Comparison of ENCODE assay signal across 1 cellular context in the genomic region with DNA sequence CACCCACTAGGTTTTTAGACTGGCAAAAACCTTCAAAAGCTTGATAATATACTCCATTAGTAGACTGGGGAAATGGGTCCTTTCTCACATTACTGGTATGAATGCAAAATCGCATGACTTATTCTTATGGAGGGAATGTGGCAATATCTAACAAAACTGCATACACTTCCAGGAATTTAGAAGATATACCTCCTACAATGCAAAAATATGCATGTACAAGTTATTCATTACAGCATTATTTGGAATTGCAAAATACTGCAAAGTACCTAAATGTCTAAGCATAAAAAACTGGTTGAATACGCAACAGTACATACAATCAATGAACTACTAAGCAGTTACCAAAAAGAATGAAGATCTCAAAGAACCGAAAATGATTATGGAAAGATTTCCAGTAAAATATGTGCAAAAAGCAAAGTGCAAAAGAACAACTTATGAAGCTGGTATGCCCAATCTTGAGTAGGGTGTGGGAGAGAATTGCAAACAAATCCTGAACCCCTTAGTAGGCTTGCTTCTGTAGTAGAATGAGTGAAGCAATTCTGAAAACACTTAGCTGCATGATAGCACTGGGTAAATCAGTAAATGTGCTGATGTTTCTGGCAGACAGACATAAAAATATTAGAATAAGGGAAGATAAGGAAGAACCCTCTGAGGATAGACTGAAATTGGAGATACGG.
A peak's percentile ranks its signal among the peaks of the same experiment; 100 is the strongest.
TF ChIP-seq lines count a peak whose summit lies in the region.

No MANE protein-coding gene starts in this region.

TF ChIP-seq in A549, 52 proteins besides CTCF, POLR2A, EP300 and RAD21:
- TF ChIP-seq RCOR1 (IDR thresholded peaks at IDR 0.05; ENCODE audit: low read depth, low read length) (no peak), CBX2 (IDR thresholded peaks at IDR 0.05; ENCODE audit: borderline replicate concordance, low read depth) (no peak), HEYL (CRISPR knock-in tag; IDR thresholded peaks at IDR 0.05) (no peak), KDM5A (IDR thresholded peaks at IDR 0.05) (no peak), RARB (CRISPR knock-in tag; IDR thresholded peaks at IDR 0.05) (peak; percentile 54; the same call in 1 of the 2 replicates), PHF8 (IDR thresholded peaks at IDR 0.05; ENCODE audit: borderline replicate concordance, low read depth) (no peak), MAFK (IDR thresholded peaks at IDR 0.05; ENCODE audit: partially characterized antibody) (peak; percentile 49), REST (IDR thresholded peaks at IDR 0.05) (no peak), ZC3H11A (IDR thresholded peaks at IDR 0.05) (no peak), KDM1A (IDR thresholded peaks at IDR 0.05; ENCODE audit: low read depth) (no peak), EHF (CRISPR knock-in tag; IDR thresholded peaks at IDR 0.05) (no peak), SREBF2 (IDR thresholded peaks at IDR 0.05) (no peak), FOXS1 (CRISPR knock-in tag; IDR thresholded peaks at IDR 0.05) (no peak), TFCP2L1 (CRISPR knock-in tag; IDR thresholded peaks at IDR 0.05) (no peak), NR3C1 (IDR thresholded peaks at IDR 0.05) (no peak), MYC (IDR thresholded peaks at IDR 0.05; ENCODE audit: borderline replicate concordance, low read length) (no peak), SMC3 (IDR thresholded peaks at IDR 0.05) (peak; percentile 25; the same call in 1 of the 3 replicates), HMGXB4 (CRISPR knock-in tag; IDR thresholded peaks at IDR 0.05; ENCODE audit: borderline replicate concordance) (no peak), CHD4 (IDR thresholded peaks at IDR 0.05; ENCODE audit: borderline replicate concordance) (no peak), ATOH8 (CRISPR knock-in tag; IDR thresholded peaks at IDR 0.05; ENCODE audit: low read depth) (no peak), TP53 (CRISPR knock-in tag; IDR thresholded peaks at IDR 0.05) (no peak), GATA3 (IDR thresholded peaks at IDR 0.05; ENCODE audit: borderline replicate concordance) (peak; percentile 86), CEBPB (IDR thresholded peaks at IDR 0.05) (peak; percentile 94 to 96), EHMT2 (IDR thresholded peaks at IDR 0.05; ENCODE audit: low read depth) (no peak), HOXB5 (CRISPR knock-in tag; IDR thresholded peaks at IDR 0.05) (0 out of 2 replicates have a peak, but pooled peaks have one; percentile 52), RFX5 (IDR thresholded peaks at IDR 0.05) (no peak), HDAC2 (IDR thresholded peaks at IDR 0.05) (no peak), HOXA7 (CRISPR knock-in tag; IDR thresholded peaks at IDR 0.05) (0 out of 2 replicates have a peak, but pooled peaks have one; percentile 47), JUNB (IDR thresholded peaks at IDR 0.05) (peak; percentile 50; the same call in 1 of the 2 replicates), HOXB13 (CRISPR knock-in tag; IDR thresholded peaks at IDR 0.05; ENCODE audit: low read depth) (no peak), ESRRA (IDR thresholded peaks at IDR 0.05; ENCODE audit: borderline replicate concordance, low read length) (no peak), NFE2L2 (conservative IDR thresholded peaks at IDR 0.05; ENCODE audit: low read length) (no peak), FOSL2 (IDR thresholded peaks at IDR 0.05) (peak; percentile 9; the same call in 1 of the 2 replicates), FOSL2 (CRISPR knock-in tag; IDR thresholded peaks at IDR 0.05) (peak; percentile 68), ZNF302 (CRISPR knock-in tag; IDR thresholded peaks at IDR 0.05) (no peak), ZSCAN20 (CRISPR knock-in tag; IDR thresholded peaks at IDR 0.05) (no peak), USF2 (IDR thresholded peaks at IDR 0.05) (no peak), RNF2 (IDR thresholded peaks at IDR 0.05; ENCODE audit: borderline replicate concordance, low read depth) (no peak), CBX8 (IDR thresholded peaks at IDR 0.05) (no peak), POLR2AphosphoS2 (conservative IDR thresholded peaks at IDR 0.05; ENCODE audit: low read length) (no peak), JUN (IDR thresholded peaks at IDR 0.05) (peak; percentile 54 to 91; a peak in 4 of 5 replicates), FOSB (CRISPR knock-in tag; IDR thresholded peaks at IDR 0.05) (no peak), BHLHE40 (IDR thresholded peaks at IDR 0.05; ENCODE audit: low read depth, low read length) (no peak), NPAS2 (CRISPR knock-in tag; IDR thresholded peaks at IDR 0.05; ENCODE audit: borderline replicate concordance) (no peak), ZFP36 (IDR thresholded peaks at IDR 0.05; ENCODE audit: borderline replicate concordance, partially characterized antibody) (no peak), CHD2 (IDR thresholded peaks at IDR 0.05; ENCODE audit: low read length, partially characterized antibody) (no peak), PBX3 (IDR thresholded peaks at IDR 0.05) (no peak), MAZ (IDR thresholded peaks at IDR 0.05; ENCODE audit: borderline replicate concordance, low read depth, low read length) (no peak)
- TF ChIP-seq, protein P1, sequence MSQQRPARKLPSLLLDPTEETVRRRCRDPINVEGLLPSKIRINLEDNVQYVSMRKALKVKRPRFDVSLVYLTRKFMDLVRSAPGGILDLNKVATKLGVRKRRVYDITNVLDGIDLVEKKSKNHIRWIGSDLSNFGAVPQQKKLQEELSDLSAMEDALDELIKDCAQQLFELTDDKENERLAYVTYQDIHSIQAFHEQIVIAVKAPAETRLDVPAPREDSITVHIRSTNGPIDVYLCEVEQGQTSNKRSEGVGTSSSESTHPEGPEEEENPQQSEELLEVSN (IDR thresholded peaks at IDR 0.05; ENCODE audit: borderline replicate concordance, low read depth): no peak
- TF ChIP-seq, protein P2, sequence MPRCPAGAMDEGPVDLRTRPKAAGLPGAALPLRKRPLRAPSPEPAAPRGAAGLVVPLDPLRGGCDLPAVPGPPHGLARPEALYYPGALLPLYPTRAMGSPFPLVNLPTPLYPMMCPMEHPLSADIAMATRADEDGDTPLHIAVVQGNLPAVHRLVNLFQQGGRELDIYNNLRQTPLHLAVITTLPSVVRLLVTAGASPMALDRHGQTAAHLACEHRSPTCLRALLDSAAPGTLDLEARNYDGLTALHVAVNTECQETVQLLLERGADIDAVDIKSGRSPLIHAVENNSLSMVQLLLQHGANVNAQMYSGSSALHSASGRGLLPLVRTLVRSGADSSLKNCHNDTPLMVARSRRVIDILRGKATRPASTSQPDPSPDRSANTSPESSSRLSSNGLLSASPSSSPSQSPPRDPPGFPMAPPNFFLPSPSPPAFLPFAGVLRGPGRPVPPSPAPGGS (IDR thresholded peaks at IDR 0.05): no peak
- TF ChIP-seq, protein P3, sequence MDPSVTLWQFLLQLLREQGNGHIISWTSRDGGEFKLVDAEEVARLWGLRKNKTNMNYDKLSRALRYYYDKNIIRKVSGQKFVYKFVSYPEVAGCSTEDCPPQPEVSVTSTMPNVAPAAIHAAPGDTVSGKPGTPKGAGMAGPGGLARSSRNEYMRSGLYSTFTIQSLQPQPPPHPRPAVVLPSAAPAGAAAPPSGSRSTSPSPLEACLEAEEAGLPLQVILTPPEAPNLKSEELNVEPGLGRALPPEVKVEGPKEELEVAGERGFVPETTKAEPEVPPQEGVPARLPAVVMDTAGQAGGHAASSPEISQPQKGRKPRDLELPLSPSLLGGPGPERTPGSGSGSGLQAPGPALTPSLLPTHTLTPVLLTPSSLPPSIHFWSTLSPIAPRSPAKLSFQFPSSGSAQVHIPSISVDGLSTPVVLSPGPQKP (IDR thresholded peaks at IDR 0.05; ENCODE audit: low read depth, low read length): no peak
- TF ChIP-seq, protein P4, sequence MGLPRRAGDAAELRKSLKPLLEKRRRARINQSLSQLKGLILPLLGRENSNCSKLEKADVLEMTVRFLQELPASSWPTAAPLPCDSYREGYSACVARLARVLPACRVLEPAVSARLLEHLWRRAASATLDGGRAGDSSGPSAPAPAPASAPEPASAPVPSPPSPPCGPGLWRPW (IDR thresholded peaks at IDR 0.05): peak; percentile 23; the same call in 1 of the 2 replicates
- TF ChIP-seq, protein P5, sequence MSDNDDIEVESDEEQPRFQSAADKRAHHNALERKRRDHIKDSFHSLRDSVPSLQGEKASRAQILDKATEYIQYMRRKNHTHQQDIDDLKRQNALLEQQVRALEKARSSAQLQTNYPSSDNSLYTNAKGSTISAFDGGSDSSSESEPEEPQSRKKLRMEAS (IDR thresholded peaks at IDR 0.05): no peak
